ENCODE assay signal across 16 cellular contexts in the genomic region with DNA sequence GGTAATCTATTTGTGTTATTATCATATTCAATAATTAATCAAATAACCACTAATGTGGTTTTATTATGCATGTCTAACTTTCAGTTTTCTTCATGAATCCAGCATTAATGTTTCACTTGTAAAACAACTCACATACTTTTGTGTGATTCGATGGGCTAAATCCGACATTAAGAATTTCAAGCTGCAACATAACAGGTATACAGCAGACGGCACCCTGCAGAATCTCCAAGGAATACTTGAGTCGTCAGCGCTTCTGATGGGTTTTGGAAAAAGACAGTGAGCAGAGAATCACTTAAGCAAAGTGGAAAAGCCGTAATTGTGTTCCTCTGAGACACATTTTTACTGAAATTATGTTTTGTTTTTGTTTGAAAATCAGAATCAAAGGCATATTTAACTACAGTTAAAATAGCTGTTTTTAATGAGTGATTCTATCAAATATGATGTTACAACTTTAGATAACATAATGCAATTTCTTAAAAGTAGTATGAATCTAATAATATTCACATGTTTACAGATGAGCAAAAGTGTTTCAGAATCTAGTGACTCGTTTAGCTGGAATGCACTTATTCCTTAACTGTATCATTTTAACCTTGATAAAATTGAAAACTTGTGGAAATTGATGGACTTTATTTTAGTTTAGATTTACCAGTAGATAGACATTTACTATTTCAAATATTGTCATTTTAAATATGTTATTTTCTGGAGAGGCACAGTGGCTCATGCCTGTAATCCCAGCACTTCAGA.
"Had no signal": no experiment of that assay in that cellular context is flagged by ENCODE, and none has a peak within 500 bp of the region (broad histone marks: within the 10 kb centered on the region; RNA-seq: fewer than 3 reads in every experiment).

No MANE protein-coding gene starts in this region.

- H3K4me3 ChIP-seq: lower lobe of right lung, pancreas, sigmoid colon, spleen, stomach, testis, upper lobe of left lung had no signal

- H3K27me3 ChIP-seq: pancreas, sigmoid colon, spleen, stomach, testis, upper lobe of left lung had no signal

- H3K9me3 Mint-ChIP-seq: activated T-helper 1 cell treated with anti-CD3 and anti-CD28 coated beads, Interleukin-12 subunit alpha, Interleukin-12 subunit beta, Interleukin-2, Interleukin-4 antibody, amounts not matched to agents 30 ng/mL and 10 ng/mL and 1 ng/mL, durations not matched to agents 14 hours and 24 hours and 36 hours had no signal

- H3K4me1 ChIP-seq: lower lobe of right lung, pancreas, sigmoid colon, spleen, stomach, testis, upper lobe of left lung had no signal

- ATAC-seq: esophagus mucosa, left colon, lower lobe of right lung, pancreas had no signal

- DNase-seq: activated CD4-positive, CD25-positive, alpha-beta regulatory T cell treated with anti-CD3 and anti-CD28 coated beads, Interleukin-2, amount 50 U/mL, for 72 hours; activated naive CD8-positive, alpha-beta T cell treated with anti-CD3 and anti-CD28 coated beads for 36 hours; immature natural killer cell; left colon; lower lobe of right lung; pancreas; sigmoid colon; spleen; stomach; SW 1271; testis; upper lobe of left lung had no signal

- H3K4me3 Mint-ChIP-seq: activated naive CD8-positive, alpha-beta T cell treated with anti-CD3 and anti-CD28 coated beads for 36 hours; activated T-helper 1 cell treated with anti-CD3 and anti-CD28 coated beads, Interleukin-12 subunit alpha, Interleukin-12 subunit beta, Interleukin-2, Interleukin-4 antibody, amounts not matched to agents 30 ng/mL and 10 ng/mL and 1 ng/mL, durations not matched to agents 14 hours and 24 hours and 36 hours; immature natural killer cell; T-helper 2 cell treated with Interferon-gamma antibody and Interleukin-4, amounts not matched to agents 5 μg/mL and 100 μg/mL, for 36 hours had no signal

- H3K27me3 Mint-ChIP-seq: activated naive CD8-positive, alpha-beta T cell treated with anti-CD3 and anti-CD28 coated beads for 36 hours had no signal

- H3K27ac ChIP-seq: lower lobe of right lung, pancreas, sigmoid colon, spleen, stomach, testis, upper lobe of left lung had no signal

- H3K9me3 ChIP-seq: lower lobe of right lung, pancreas, sigmoid colon, spleen, testis, upper lobe of left lung had no signal

- H3K36me3 ChIP-seq: lower lobe of right lung, pancreas, sigmoid colon, spleen, stomach, upper lobe of left lung had no signal

- FAIRE-seq: endometrium, pancreas had no signal

- H3K27ac Mint-ChIP-seq: activated naive CD8-positive, alpha-beta T cell treated with anti-CD3 and anti-CD28 coated beads for 36 hours; activated T-helper 1 cell treated with anti-CD3 and anti-CD28 coated beads, Interleukin-12 subunit alpha, Interleukin-12 subunit beta, Interleukin-2, Interleukin-4 antibody, amounts not matched to agents 30 ng/mL and 10 ng/mL and 1 ng/mL, durations not matched to agents 14 hours and 24 hours and 36 hours; immature natural killer cell; T-helper 2 cell treated with Interferon-gamma antibody and Interleukin-4, amounts not matched to agents 5 μg/mL and 100 μg/mL, for 36 hours had no signal

- H3K4me1 Mint-ChIP-seq: activated naive CD8-positive, alpha-beta T cell treated with anti-CD3 and anti-CD28 coated beads for 36 hours had no signal

- H3K36me3 Mint-ChIP-seq: activated naive CD8-positive, alpha-beta T cell treated with anti-CD3 and anti-CD28 coated beads for 36 hours had no signal
